ENCODE assay signal across 12 cellular contexts in the genomic region with DNA sequence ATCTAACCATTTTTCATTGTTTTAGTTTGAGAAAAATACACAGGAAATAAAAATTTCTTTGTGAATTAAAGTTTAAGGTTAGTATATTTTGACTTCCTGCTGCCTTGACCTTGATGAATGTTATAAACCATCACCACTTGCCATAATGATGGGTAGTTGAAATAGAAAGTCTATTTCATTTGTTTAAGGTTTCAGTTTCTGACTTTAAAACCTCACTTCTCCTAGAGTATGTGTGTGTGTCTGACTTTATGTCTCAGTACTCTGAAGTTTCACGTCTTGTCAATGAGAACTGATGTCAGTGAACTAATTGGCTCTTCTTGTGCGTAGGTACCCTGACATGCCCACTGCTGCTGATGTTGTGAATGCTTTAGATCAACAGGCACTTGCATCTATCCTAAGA.
DNase-seq lines count a peak whose midpoint lies in the region; ATAC-seq, FAIRE-seq and TF ChIP-seq lines count a peak whose summit lies in the region.
"Had no signal": no experiment of that assay in that cellular context is flagged by ENCODE, and none has a peak within 500 bp of the region (broad histone marks: within the 10 kb centered on the region; RNA-seq: fewer than 3 reads in every experiment).

No MANE protein-coding gene starts in this region.

- H3K36me3 ChIP-seq in BE2C, result no peaks in the 10 kb centered on the region

- H3K27me3 ChIP-seq in BE2C, result no peaks in the 10 kb centered on the region

- H3K9me3 ChIP-seq in BE2C, result no peaks in the 10 kb centered on the region

- TF ChIP-seq CTCF in D721Med (IDR thresholded peaks at IDR 0.05; ENCODE audit: insufficient read depth, missing control alignments), result no peak
- TF ChIP-seq CTCF in BE2C (IDR thresholded peaks at IDR 0.05; ENCODE audit: low read depth, low read length), result no peak

- DNase-seq in AG08396 (ENCODE audit: low spot score) (no peak), D721Med (ENCODE audit: insufficient read length, low spot score) (no peak), BE2C (no peak), G401 (ENCODE audit: low spot score) (no peak)
- DNase-seq: activated CD4-positive, alpha-beta memory T cell treated with anti-CD3 and anti-CD28 coated beads for 36 hours; naive B cell; NCI-H1930 had no signal

- no peaks in the 10 kb centered on the region for H3K4me1 ChIP-seq in BE2C

- no peak for FAIRE-seq in D721Med (lab: Jason Lieb, UNC)
- FAIRE-seq: islet of Langerhans had no signal

- peak; percentile 100 for ATAC-seq in GM18867 (IDR thresholded peaks at IDR 0.05; ENCODE audit: unreplicated experiment)
- peak; percentile 95 for ATAC-seq in GM21381 (IDR thresholded peaks at IDR 0.05; ENCODE audit: unreplicated experiment)
- peak; percentile 96 for ATAC-seq in HG02943 (IDR thresholded peaks at IDR 0.05; ENCODE audit: low read depth, unreplicated experiment)
- peak; percentile 98 for ATAC-seq in HG03565 (IDR thresholded peaks at IDR 0.05; ENCODE audit: unreplicated experiment)

- in situ Hi-C loops in G401 (cut with HindIII; ENCODE audit: low sequenced_read_pairs), result no loop called here

- no peak overlapping the region for H3K4me3 ChIP-seq in BE2C (ENCODE audit: low read depth, low read length)
